ENCODE assay signal across 1 cellular context in the genomic region with DNA sequence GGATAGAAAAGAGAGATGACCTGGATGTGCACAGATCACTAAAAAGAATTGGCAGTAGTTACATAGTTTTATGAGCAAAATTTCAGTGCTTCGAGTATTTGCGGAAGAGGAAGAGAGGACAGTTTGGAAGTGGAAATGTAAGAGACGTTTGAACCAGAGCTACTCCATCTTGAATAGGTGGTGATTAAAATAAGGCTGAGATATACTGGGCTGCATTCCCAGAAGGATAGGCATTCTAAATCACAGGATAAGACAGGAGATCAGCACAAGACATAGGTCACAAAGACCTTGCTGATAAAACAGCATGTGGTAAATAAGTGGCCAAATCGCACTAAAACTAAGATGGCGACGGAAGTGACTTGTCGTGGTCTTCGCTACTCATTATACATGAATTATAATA.
TF ChIP-seq lines count a peak whose summit lies in the region.

No MANE protein-coding gene starts in this region.

TF ChIP-seq in K562, 482 proteins besides CTCF, POLR2A, EP300 and RAD21 (continued from another document and continues in another):
- TF ChIP-seq, protein P1, sequence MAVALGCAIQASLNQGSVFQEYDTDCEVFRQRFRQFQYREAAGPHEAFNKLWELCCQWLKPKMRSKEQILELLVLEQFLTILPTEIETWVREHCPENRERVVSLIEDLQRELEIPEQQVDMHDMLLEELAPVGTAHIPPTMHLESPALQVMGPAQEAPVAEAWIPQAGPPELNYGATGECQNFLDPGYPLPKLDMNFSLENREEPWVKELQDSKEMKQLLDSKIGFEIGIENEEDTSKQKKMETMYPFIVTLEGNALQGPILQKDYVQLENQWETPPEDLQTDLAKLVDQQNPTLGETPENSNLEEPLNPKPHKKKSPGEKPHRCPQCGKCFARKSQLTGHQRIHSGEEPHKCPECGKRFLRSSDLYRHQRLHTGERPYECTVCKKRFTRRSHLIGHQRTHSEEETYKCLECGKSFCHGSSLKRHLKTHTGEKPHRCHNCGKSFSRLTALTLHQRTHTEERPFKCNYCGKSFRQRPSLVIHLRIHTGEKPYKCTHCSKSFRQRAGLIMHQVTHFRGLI (CRISPR knock-in tag; IDR thresholded peaks at IDR 0.05), result peak; percentile 95
- TF ChIP-seq DNMT1 (IDR thresholded peaks at IDR 0.05), result no peak
- TF ChIP-seq SLC30A9 (CRISPR knock-in tag; IDR thresholded peaks at IDR 0.05), result no peak
- TF ChIP-seq, protein P2, sequence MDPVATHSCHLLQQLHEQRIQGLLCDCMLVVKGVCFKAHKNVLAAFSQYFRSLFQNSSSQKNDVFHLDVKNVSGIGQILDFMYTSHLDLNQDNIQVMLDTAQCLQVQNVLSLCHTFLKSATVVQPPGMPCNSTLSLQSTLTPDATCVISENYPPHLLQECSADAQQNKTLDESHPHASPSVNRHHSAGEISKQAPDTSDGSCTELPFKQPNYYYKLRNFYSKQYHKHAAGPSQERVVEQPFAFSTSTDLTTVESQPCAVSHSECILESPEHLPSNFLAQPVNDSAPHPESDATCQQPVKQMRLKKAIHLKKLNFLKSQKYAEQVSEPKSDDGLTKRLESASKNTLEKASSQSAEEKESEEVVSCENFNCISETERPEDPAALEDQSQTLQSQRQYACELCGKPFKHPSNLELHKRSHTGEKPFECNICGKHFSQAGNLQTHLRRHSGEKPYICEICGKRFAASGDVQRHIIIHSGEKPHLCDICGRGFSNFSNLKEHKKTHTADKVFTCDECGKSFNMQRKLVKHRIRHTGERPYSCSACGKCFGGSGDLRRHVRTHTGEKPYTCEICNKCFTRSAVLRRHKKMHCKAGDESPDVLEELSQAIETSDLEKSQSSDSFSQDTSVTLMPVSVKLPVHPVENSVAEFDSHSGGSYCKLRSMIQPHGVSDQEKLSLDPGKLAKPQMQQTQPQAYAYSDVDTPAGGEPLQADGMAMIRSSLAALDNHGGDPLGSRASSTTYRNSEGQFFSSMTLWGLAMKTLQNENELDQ (CRISPR knock-in tag; IDR thresholded peaks at IDR 0.05; ENCODE audit: borderline replicate concordance), result no peak
- TF ChIP-seq ATF1 (CRISPR knock-in tag; IDR thresholded peaks at IDR 0.05), result no peak
- TF ChIP-seq ATF1 (tag; IDR thresholded peaks at IDR 0.05), result peak; percentile 30; the same call in 1 of the 2 replicates
- TF ChIP-seq FOXK2 (conservative IDR thresholded peaks at IDR 0.05 in 1 of 2, IDR thresholded peaks at IDR 0.05 in 1 of 2; ENCODE audit: low read depth in 2 of 2), result no peak
- no peak for TF ChIP-seq TSC22D4 (tag; IDR thresholded peaks at IDR 0.05)
- TF ChIP-seq, protein P3, sequence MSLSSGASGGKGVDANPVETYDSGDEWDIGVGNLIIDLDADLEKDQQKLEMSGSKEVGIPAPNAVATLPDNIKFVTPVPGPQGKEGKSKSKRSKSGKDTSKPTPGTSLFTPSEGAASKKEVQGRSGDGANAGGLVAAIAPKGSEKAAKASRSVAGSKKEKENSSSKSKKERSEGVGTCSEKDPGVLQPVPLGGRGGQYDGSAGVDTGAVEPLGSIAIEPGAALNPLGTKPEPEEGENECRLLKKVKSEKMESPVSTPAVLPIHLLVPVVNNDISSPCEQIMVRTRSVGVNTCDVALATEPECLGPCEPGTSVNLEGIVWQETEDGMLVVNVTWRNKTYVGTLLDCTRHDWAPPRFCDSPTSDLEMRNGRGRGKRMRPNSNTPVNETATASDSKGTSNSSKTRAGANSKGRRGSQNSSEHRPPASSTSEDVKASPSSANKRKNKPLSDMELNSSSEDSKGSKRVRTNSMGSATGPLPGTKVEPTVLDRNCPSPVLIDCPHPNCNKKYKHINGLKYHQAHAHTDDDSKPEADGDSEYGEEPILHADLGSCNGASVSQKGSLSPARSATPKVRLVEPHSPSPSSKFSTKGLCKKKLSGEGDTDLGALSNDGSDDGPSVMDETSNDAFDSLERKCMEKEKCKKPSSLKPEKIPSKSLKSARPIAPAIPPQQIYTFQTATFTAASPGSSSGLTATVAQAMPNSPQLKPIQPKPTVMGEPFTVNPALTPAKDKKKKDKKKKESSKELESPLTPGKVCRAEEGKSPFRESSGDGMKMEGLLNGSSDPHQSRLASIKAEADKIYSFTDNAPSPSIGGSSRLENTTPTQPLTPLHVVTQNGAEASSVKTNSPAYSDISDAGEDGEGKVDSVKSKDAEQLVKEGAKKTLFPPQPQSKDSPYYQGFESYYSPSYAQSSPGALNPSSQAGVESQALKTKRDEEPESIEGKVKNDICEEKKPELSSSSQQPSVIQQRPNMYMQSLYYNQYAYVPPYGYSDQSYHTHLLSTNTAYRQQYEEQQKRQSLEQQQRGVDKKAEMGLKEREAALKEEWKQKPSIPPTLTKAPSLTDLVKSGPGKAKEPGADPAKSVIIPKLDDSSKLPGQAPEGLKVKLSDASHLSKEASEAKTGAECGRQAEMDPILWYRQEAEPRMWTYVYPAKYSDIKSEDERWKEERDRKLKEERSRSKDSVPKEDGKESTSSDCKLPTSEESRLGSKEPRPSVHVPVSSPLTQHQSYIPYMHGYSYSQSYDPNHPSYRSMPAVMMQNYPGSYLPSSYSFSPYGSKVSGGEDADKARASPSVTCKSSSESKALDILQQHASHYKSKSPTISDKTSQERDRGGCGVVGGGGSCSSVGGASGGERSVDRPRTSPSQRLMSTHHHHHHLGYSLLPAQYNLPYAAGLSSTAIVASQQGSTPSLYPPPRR (CRISPR knock-in tag; IDR thresholded peaks at IDR 0.05; ENCODE audit: borderline replicate concordance), result no peak
- TF ChIP-seq ZNF212 (CRISPR knock-in tag; IDR thresholded peaks at IDR 0.05), result peak; percentile 75; the same call in 1 of the 2 replicates
- no peak for TF ChIP-seq OTX1 (CRISPR knock-in tag; IDR thresholded peaks at IDR 0.05)
- no peak for TF ChIP-seq THRAP3 (IDR thresholded peaks at IDR 0.05; ENCODE audit: borderline replicate concordance)
- no peak for TF ChIP-seq NFE2 (IDR thresholded peaks at IDR 0.05; ENCODE audit: low read depth)
- TF ChIP-seq, protein P4, sequence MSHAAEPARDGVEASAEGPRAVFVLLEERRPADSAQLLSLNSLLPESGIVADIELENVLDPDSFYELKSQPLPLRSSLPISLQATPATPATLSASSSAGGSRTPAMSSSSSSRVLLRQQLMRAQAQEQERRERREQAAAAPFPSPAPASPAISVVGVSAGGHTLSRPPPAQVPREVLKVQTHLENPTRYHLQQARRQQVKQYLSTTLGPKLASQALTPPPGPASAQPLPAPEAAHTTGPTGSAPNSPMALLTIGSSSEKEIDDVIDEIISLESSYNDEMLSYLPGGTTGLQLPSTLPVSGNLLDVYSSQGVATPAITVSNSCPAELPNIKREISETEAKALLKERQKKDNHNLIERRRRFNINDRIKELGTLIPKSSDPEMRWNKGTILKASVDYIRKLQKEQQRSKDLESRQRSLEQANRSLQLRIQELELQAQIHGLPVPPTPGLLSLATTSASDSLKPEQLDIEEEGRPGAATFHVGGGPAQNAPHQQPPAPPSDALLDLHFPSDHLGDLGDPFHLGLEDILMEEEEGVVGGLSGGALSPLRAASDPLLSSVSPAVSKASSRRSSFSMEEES (CRISPR knock-in tag; IDR thresholded peaks at IDR 0.05), result no peak
- TF ChIP-seq, protein P5, sequence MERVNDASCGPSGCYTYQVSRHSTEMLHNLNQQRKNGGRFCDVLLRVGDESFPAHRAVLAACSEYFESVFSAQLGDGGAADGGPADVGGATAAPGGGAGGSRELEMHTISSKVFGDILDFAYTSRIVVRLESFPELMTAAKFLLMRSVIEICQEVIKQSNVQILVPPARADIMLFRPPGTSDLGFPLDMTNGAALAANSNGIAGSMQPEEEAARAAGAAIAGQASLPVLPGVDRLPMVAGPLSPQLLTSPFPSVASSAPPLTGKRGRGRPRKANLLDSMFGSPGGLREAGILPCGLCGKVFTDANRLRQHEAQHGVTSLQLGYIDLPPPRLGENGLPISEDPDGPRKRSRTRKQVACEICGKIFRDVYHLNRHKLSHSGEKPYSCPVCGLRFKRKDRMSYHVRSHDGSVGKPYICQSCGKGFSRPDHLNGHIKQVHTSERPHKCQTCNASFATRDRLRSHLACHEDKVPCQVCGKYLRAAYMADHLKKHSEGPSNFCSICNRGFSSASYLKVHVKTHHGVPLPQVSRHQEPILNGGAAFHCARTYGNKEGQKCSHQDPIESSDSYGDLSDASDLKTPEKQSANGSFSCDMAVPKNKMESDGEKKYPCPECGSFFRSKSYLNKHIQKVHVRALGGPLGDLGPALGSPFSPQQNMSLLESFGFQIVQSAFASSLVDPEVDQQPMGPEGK (CRISPR knock-in tag; IDR thresholded peaks at IDR 0.05; ENCODE audit: borderline replicate concordance), result no peak
- no peak for TF ChIP-seq RFX1 (IDR thresholded peaks at IDR 0.05)
- peak; percentile 88 for TF ChIP-seq MEF2D (tag; conservative IDR thresholded peaks at IDR 0.05; ENCODE audit: low read depth)
- no peak for TF ChIP-seq TEAD4 (IDR thresholded peaks at IDR 0.05; ENCODE audit: low read length)
- no peak for TF ChIP-seq TEAD4 (CRISPR knock-in tag; IDR thresholded peaks at IDR 0.05; ENCODE audit: borderline replicate concordance)
- no peak for TF ChIP-seq ATF7 (IDR thresholded peaks at IDR 0.05)
- TF ChIP-seq, protein P6, sequence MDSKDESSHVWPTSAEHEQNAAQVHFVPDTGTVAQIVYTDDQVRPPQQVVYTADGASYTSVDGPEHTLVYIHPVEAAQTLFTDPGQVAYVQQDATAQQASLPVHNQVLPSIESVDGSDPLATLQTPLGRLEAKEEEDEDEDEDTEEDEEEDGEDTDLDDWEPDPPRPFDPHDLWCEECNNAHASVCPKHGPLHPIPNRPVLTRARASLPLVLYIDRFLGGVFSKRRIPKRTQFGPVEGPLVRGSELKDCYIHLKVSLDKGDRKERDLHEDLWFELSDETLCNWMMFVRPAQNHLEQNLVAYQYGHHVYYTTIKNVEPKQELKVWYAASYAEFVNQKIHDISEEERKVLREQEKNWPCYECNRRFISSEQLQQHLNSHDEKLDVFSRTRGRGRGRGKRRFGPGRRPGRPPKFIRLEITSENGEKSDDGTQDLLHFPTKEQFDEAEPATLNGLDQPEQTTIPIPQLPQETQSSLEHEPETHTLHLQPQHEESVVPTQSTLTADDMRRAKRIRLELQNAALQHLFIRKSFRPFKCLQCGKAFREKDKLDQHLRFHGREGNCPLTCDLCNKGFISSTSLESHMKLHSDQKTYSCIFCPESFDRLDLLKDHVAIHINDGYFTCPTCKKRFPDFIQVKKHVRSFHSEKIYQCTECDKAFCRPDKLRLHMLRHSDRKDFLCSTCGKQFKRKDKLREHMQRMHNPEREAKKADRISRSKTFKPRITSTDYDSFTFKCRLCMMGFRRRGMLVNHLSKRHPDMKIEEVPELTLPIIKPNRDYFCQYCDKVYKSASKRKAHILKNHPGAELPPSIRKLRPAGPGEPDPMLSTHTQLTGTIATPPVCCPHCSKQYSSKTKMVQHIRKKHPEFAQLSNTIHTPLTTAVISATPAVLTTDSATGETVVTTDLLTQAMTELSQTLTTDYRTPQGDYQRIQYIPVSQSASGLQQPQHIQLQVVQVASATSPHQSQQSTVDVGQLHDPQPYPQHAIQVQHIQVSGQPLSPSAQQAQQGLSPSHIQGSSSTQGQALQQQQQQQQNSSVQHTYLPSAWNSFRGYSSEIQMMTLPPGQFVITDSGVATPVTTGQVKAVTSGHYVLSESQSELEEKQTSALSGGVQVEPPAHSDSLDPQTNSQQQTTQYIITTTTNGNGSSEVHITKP (IDR thresholded peaks at IDR 0.05; ENCODE audit: partially characterized antibody), result no peak
- no peak for TF ChIP-seq MCM3 (IDR thresholded peaks at IDR 0.05)
- TF ChIP-seq, protein P7, sequence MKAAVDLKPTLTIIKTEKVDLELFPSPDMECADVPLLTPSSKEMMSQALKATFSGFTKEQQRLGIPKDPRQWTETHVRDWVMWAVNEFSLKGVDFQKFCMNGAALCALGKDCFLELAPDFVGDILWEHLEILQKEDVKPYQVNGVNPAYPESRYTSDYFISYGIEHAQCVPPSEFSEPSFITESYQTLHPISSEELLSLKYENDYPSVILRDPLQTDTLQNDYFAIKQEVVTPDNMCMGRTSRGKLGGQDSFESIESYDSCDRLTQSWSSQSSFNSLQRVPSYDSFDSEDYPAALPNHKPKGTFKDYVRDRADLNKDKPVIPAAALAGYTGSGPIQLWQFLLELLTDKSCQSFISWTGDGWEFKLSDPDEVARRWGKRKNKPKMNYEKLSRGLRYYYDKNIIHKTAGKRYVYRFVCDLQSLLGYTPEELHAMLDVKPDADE (conservative IDR thresholded peaks at IDR 0.05; ENCODE audit: control insufficient read depth, low read depth, low read length), result no peak
- TF ChIP-seq ZNF507 (tag; conservative IDR thresholded peaks at IDR 0.05), result no peak
- TF ChIP-seq POLR2AphosphoS5 (IDR thresholded peaks at IDR 0.05; ENCODE audit: control insufficient read depth, insufficient read depth, low read depth, low read length), result no peak
- TF ChIP-seq SAP30 (IDR thresholded peaks at IDR 0.05; ENCODE audit: borderline replicate concordance, insufficient read depth, low read depth, low read length, poor library complexity, severe bottlenecking), result no peak
- no peak for TF ChIP-seq HNRNPLL (IDR thresholded peaks at IDR 0.05; ENCODE audit: low read depth, low read length, poor library complexity, severe bottlenecking)
- no peak for TF ChIP-seq JUN (IDR thresholded peaks at IDR 0.05; ENCODE audit: borderline replicate concordance, low read depth, low read length)
- TF ChIP-seq JUN (CRISPR knock-in tag; IDR thresholded peaks at IDR 0.05; ENCODE audit: borderline replicate concordance), result no peak
- no peak for TF ChIP-seq KAT2B (IDR thresholded peaks at IDR 0.05; ENCODE audit: low read depth, low read length)
- TF ChIP-seq, protein P8, sequence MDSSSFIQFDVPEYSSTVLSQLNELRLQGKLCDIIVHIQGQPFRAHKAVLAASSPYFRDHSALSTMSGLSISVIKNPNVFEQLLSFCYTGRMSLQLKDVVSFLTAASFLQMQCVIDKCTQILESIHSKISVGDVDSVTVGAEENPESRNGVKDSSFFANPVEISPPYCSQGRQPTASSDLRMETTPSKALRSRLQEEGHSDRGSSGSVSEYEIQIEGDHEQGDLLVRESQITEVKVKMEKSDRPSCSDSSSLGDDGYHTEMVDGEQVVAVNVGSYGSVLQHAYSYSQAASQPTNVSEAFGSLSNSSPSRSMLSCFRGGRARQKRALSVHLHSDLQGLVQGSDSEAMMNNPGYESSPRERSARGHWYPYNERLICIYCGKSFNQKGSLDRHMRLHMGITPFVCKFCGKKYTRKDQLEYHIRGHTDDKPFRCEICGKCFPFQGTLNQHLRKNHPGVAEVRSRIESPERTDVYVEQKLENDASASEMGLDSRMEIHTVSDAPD (CRISPR knock-in tag; IDR thresholded peaks at IDR 0.05), result peak; percentile 81
- 0 out of 2 replicates have a peak, but pooled peaks have one; percentile 14 for TF ChIP-seq NFE2L1 (tag; IDR thresholded peaks at IDR 0.05; ENCODE audit: borderline replicate concordance, low read depth)
- TF ChIP-seq, protein P9, sequence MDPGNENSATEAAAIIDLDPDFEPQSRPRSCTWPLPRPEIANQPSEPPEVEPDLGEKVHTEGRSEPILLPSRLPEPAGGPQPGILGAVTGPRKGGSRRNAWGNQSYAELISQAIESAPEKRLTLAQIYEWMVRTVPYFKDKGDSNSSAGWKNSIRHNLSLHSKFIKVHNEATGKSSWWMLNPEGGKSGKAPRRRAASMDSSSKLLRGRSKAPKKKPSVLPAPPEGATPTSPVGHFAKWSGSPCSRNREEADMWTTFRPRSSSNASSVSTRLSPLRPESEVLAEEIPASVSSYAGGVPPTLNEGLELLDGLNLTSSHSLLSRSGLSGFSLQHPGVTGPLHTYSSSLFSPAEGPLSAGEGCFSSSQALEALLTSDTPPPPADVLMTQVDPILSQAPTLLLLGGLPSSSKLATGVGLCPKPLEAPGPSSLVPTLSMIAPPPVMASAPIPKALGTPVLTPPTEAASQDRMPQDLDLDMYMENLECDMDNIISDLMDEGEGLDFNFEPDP (CRISPR knock-in tag; IDR thresholded peaks at IDR 0.05), result peak; percentile 89; the same call in 1 of the 2 replicates
- TF ChIP-seq CSDE1 (IDR thresholded peaks at IDR 0.05), result no peak
